In genomic region chr17:41084100-41084856, GRCh38 we compare ENCODE assay signal across 2 cellular contexts.
TF ChIP-seq lines count a peak whose summit lies in the region.

KRTAP4-7 (plus strand) TSS chr17:41084150; CDS start chr17:41084207, 57 bp downstream.

TF ChIP-seq in HCT116, 20 proteins besides CTCF, POLR2A, EP300 and RAD21:
- TF ChIP-seq CBX3 (IDR thresholded peaks at IDR 0.05; ENCODE audit: low read depth) (peak; percentile 48; the same call in 1 of the 2 replicates), POLR2AphosphoS5 (IDR thresholded peaks at IDR 0.05; ENCODE audit: low read depth, low read length) (peak; percentile 14; the same call in 1 of the 2 replicates)

TF ChIP-seq in Ishikawa, 13 proteins besides CTCF, POLR2A, EP300 and RAD21:
- 0 out of 2 replicates have a peak, but pooled peaks have one; percentile 36 for TF ChIP-seq REST (IDR thresholded peaks at IDR 0.05; ENCODE audit: low read depth)
